ENCODE assay signal across 25 cellular contexts in the genomic region with DNA sequence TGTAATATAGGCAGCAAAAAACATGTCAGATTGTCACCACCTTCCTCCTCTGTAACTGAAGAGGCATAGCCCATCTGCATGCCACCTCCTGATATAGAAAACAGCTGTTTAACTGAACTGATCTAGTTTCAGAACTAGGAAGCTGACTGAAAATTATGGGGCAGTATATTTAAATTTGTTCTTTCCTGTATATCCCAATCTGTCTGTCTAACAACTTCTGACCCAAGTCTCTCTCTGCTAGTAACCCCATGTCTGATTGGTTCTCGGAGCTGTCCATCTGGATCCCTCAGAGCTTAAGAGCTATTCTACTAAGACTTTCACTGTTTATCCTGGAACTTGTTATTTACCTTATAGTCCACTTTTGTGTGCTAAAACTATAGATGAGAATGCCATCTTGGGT.
"Had no signal": no experiment of that assay in that cellular context is flagged by ENCODE, and none has a peak within 500 bp of the region (broad histone marks: within the 10 kb centered on the region; RNA-seq: fewer than 3 reads in every experiment).

No MANE protein-coding gene starts in this region.

- H3K36me3 ChIP-seq: brain microvascular endothelial cell, heart right ventricle, neutrophil, right lobe of liver, thoracic aorta, uterus had no signal

- ATAC-seq: esophagus mucosa; heart right ventricle; left ventricle myocardium superior; right lobe of liver; stimulated activated effector memory CD8-positive, alpha-beta T cell treated with anti-CD3 and anti-CD28 coated beads, Interleukin-12 subunit alpha, Interleukin-12 subunit beta, amount 100 ng/mL, for 72 hours had no signal

- H3K9me3 ChIP-seq: neutrophil, right lobe of liver had no signal

- H3K27me3 ChIP-seq: brain microvascular endothelial cell, neutrophil, right lobe of liver, uterus had no signal

- H3K4me1 ChIP-seq: heart right ventricle, right lobe of liver, uterus had no signal

- H3K4me3 ChIP-seq: heart right ventricle, right lobe of liver, thoracic aorta, uterus had no signal

- DNase-seq: activated CD4-positive, alpha-beta memory T cell treated with anti-CD3 and anti-CD28 coated beads for 36 hours; activated CD4-positive, alpha-beta T cell treated with anti-CD3 and anti-CD28 coated beads, Interleukin-2, amount 10 ng/mL, durations not matched to agents 24 days and 14 days; activated CD4-positive, CD25-positive, alpha-beta regulatory T cell treated with anti-CD3 and anti-CD28 coated beads, Interleukin-2, amount 50 U/mL, for 72 hours; activated CD8-positive, alpha-beta memory T cell treated with anti-CD3 and anti-CD28 coated beads, Interleukin-2, amount 50 U/mL, for 48 hours; activated gamma-delta T cell; activated naive CD4-positive, alpha-beta T cell treated with anti-CD3 and anti-CD28 coated beads, Interleukin-2, amount 10 ng/mL, durations not matched to agents 7 days and 5 days; activated naive CD8-positive, alpha-beta T cell treated with anti-CD3 and anti-CD28 coated beads, Interleukin-2, amount 10 ng/mL, durations not matched to agents 7 days and 5 days; activated T-cell treated with anti-CD3 and anti-CD28 coated beads, Interleukin-2, amount 50 U/mL, for 24 hours; amniotic stem cell; brain microvascular endothelial cell; endodermal cell; foreskin melanocyte; heart right ventricle; islet precursor cell; left ventricle myocardium superior; naive B cell; nephron progenitor cell; right lobe of liver; small intestine; stimulated activated CD4-positive, alpha-beta T cell treated with anti-CD3 and anti-CD28 coated beads, Interleukin-4, amount 100 ng/mL, for 24 hours; uterus had no signal

- H3K27ac ChIP-seq: brain microvascular endothelial cell, heart right ventricle, neutrophil, right lobe of liver, thoracic aorta, uterus had no signal
